Comparison of ENCODE assay signal across 9 cellular contexts in genomic region chr2:62305421-62306176, GRCh38.
DNase-seq lines count a peak whose midpoint lies in the region; ATAC-seq, FAIRE-seq and TF ChIP-seq lines count a peak whose summit lies in the region.
"Had no signal": no experiment of that assay in that cellular context is flagged by ENCODE, and none has a peak within 500 bp of the region (broad histone marks: within the 10 kb centered on the region; RNA-seq: fewer than 3 reads in every experiment).

No MANE protein-coding gene starts in this region.

- no peaks in the 10 kb centered on the region for H3K79me2 ChIP-seq in SK-N-SH (ENCODE audit: insufficient read depth)
- H3K79me2 ChIP-seq in HepG2 (ENCODE audit: insufficient read depth, low read length), result no peaks in the 10 kb centered on the region

- H3K4me3 ChIP-seq in SK-N-SH (ENCODE audit: low read depth in 2 of 2, low read length in 1 of 2) (no peak overlapping the region), HepG2 (replicated peaks in 1 of 3; ENCODE audit: insufficient read depth in 1 of 3, low read depth in 2 of 3, low read length in 3 of 3) (no peak overlapping the region), vagina (no peak overlapping the region)
- H3K4me3 ChIP-seq: body of pancreas had no signal

- H3K9me2 ChIP-seq in SK-N-SH, result no peaks in the 10 kb centered on the region

- peak; percentile 40 for DNase-seq in SK-N-SH
- peak; percentile 25 to 32 for DNase-seq in activated CD8-positive, alpha-beta memory T cell treated with anti-CD3 and anti-CD28 coated beads for 1 hour (ENCODE audit: extremely low read depth in 1 of 2, low read depth in 1 of 2)
- DNase-seq in HepG2 (ENCODE audit: low spot score), result no peak
- DNase-seq in stimulated activated naive CD8-positive, alpha-beta T cell treated with anti-CD3 and anti-CD28 coated beads, Interleukin-15, amount 100 ng/mL, for 72 hours, result peak; percentile 86 to 93
- DNase-seq in RCC 7860 (ENCODE audit: low spot score), result no peak
- no peak for DNase-seq in vagina (ENCODE audit: extremely low spot score in 2 of 2)
- DNase-seq in CD1c-positive myeloid dendritic cell (ENCODE audit: extremely low spot score), result no peak

- POLR2A ChIA-PET in SK-N-SH (lab: Yijun Ruan, JAX) (interaction anchor here (0.6 to 1.2 kb wide), 4 partner anchors 16 to 189 kb away, joined by 3 to 5 read pairs (median 3); no protein-coding TSS in a partner anchor), HepG2 (lab: Yijun Ruan, JAX) (interaction anchor here (1.5 kb wide), 1 partner anchor 12 kb away, joined by 3 read pairs; no protein-coding TSS in a partner anchor)

- no peaks in the 10 kb centered on the region for H3K9me3 Mint-ChIP-seq in stimulated activated naive CD8-positive, alpha-beta T cell treated with anti-CD3 and anti-CD28 coated beads, Interleukin-15, amount 100 ng/mL, for 72 hours

- H3F3A ChIP-seq in SK-N-SH (replicated peaks; ENCODE audit: insufficient read depth), result no peaks in the 10 kb centered on the region

- in situ Hi-C loops in HepG2 (cut with HindIII; ENCODE audit: extremely low pct_ligation_motif_present, low pct_unique_long_range_greater_than_20kb), result no loop called here

- CTCF ChIA-PET in SK-N-SH (lab: Yijun Ruan, JAX) (interaction anchor here (0.7 to 1.0 kb wide), 2 partner anchors 12 to 106 kb away, joined by 3 read pairs; no protein-coding TSS in a partner anchor), HepG2 (lab: Yijun Ruan, JAX; ENCODE audit: low intra/inter-chr PET ratio, low total read pairs) (no interaction called here)

- no peaks in the 10 kb centered on the region for H3K9me3 ChIP-seq in SK-N-SH
- no peaks in the 10 kb centered on the region for H3K9me3 ChIP-seq in HepG2 (ENCODE audit: low read length)
- H3K9me3 ChIP-seq in vagina, result no peaks in the 10 kb centered on the region
- H3K9me3 ChIP-seq: body of pancreas had no signal

- H3K27me3 Mint-ChIP-seq in stimulated activated naive CD8-positive, alpha-beta T cell treated with anti-CD3 and anti-CD28 coated beads, Interleukin-15, amount 100 ng/mL, for 72 hours, result no peaks in the 10 kb centered on the region

- FAIRE-seq in HepG2 (lab: Jason Lieb, UNC) (no peak), RCC 7860 (lab: Jason Lieb, UNC) (no peak)

- H3K4me3 Mint-ChIP-seq in stimulated activated naive CD8-positive, alpha-beta T cell treated with anti-CD3 and anti-CD28 coated beads, Interleukin-15, amount 100 ng/mL, for 72 hours, result peak overlapping the region; percentile 74 to 87

- TF ChIP-seq CTCF in SK-N-SH (IDR thresholded peaks at IDR 0.05), result no peak
- TF ChIP-seq CTCF in HepG2 (CRISPR knock-in tag; IDR thresholded peaks at IDR 0.05), result no peak
- TF ChIP-seq CTCF in vagina (IDR thresholded peaks at IDR 0.05), result no peak

- H3K4me2 ChIP-seq in SK-N-SH (no peak overlapping the region), HepG2 (ENCODE audit: low read depth, low read length) (no peak overlapping the region; the same call in 1 of the 2 replicates)

- H3K9ac ChIP-seq in SK-N-SH (no peak overlapping the region), HepG2 (ENCODE audit: insufficient read depth, low read depth, low read length) (no peak overlapping the region)

- H3K27me3 ChIP-seq in SK-N-SH (ENCODE audit: insufficient read depth) (no peaks in the 10 kb centered on the region), HepG2 (ENCODE audit: control insufficient read depth in 1 of 2, insufficient read depth in 2 of 2, low read length in 2 of 2) (peaks cover 0 to 2% of the 10 kb centered on the region in 2 experiments; a peak in 3 of 5 replicates), vagina (no peaks in the 10 kb centered on the region)
- H3K27me3 ChIP-seq: body of pancreas had no signal

- TF ChIP-seq EP300 in SK-N-SH (IDR thresholded peaks at IDR 0.05; ENCODE audit: borderline replicate concordance in 1 of 2, low read depth in 1 of 2, low read length in 1 of 2) (peak in 1 of 2 experiments; percentile 44; a peak in 1 of 4 replicates), HepG2 (IDR thresholded peaks at IDR 0.05; ENCODE audit: low read depth in 2 of 2, low read length in 2 of 2) (no peak), HepG2 (CRISPR knock-in tag; IDR thresholded peaks at IDR 0.05; ENCODE audit: borderline replicate concordance) (no peak)

- BruUV-seq in HepG2 (replicated peaks; lab: Mats Ljungman, UMichigan), result no TSS peak

- H3K4me1 ChIP-seq in SK-N-SH (ENCODE audit: control insufficient read depth in 1 of 2, insufficient read depth in 2 of 2, low read depth in 1 of 2, low read length in 1 of 2), result peaks cover 10 to 57% of the 10 kb centered on the region in 2 experiments; a peak in 3 of 4 replicates
- peaks cover 43% of the 10 kb centered on the region for H3K4me1 ChIP-seq in HepG2 (ENCODE audit: insufficient read depth, low read length)
- peaks cover 54% of the 10 kb centered on the region for H3K4me1 ChIP-seq in vagina

- H3K36me3 ChIP-seq in SK-N-SH (replicated peaks in 1 of 2; ENCODE audit: control insufficient read depth in 1 of 2, insufficient read depth in 2 of 2, low read length in 1 of 2) (no peaks in the 10 kb centered on the region), HepG2 (replicated peaks in 1 of 2; ENCODE audit: control insufficient read depth in 1 of 2, insufficient read depth in 2 of 2, low read length in 2 of 2) (no peaks in the 10 kb centered on the region), vagina (no peaks in the 10 kb centered on the region)

- peak overlapping the region in 1 of 2 experiments; percentile 91; a peak in 2 of 4 replicates for H3K27ac ChIP-seq in SK-N-SH (ENCODE audit: low read depth in 2 of 2, low read length in 1 of 2)
- H3K27ac ChIP-seq in HepG2 (ENCODE audit: extremely low read length, insufficient read depth, low read length), result no peak overlapping the region
- no peak overlapping the region for H3K27ac ChIP-seq in vagina

- intact Hi-C loops in HepG2 (cut with micrococcal nuclease; ENCODE audit: unreplicated experiment), result no loop called here
- intact Hi-C loops in vagina (cut with DNase I), result no loop called here

- peak overlapping the region; percentile 95 to 100 for H3K27ac Mint-ChIP-seq in stimulated activated naive CD8-positive, alpha-beta T cell treated with anti-CD3 and anti-CD28 coated beads, Interleukin-15, amount 100 ng/mL, for 72 hours

- H2AFZ ChIP-seq in SK-N-SH (ENCODE audit: low read depth) (no peak overlapping the region), HepG2 (ENCODE audit: low read length) (no peak overlapping the region)

- TF ChIP-seq RAD21 in SK-N-SH (IDR thresholded peaks at IDR 0.05; ENCODE audit: low read length) (peak; percentile 20; the same call in 1 of the 2 replicates), HepG2 (CRISPR knock-in tag; IDR thresholded peaks at IDR 0.05) (no peak)

- peaks cover 94% of the 10 kb centered on the region for H3K4me1 Mint-ChIP-seq in stimulated activated naive CD8-positive, alpha-beta T cell treated with anti-CD3 and anti-CD28 coated beads, Interleukin-15, amount 100 ng/mL, for 72 hours

- ATAC-seq in SK-N-SH treated with all-trans-retinoic acid at 6 μM for 48 hours (no peak), HepG2 (no peak)
- peak; percentile 74 for ATAC-seq in stimulated activated naive CD8-positive, alpha-beta T cell treated with anti-CD3 and anti-CD28 coated beads, Interleukin-15, amount 100 ng/mL, for 72 hours
- ATAC-seq: body of pancreas had no signal

- H4K20me1 ChIP-seq in SK-N-SH (ENCODE audit: insufficient read depth) (no peaks in the 10 kb centered on the region), HepG2 (ENCODE audit: insufficient read depth, low read length) (no peaks in the 10 kb centered on the region)

- no peak for TF ChIP-seq POLR2A in HepG2 (IDR thresholded peaks at IDR 0.05; ENCODE audit: insufficient read depth in 1 of 2, low read depth in 2 of 2, low read length in 2 of 2)
- TF ChIP-seq POLR2A in vagina (IDR thresholded peaks at IDR 0.05), result no peak

- WGBS in SK-N-SH (ENCODE audit: low lambda C conversion rate), result 91% methylated on average over 12 of the region's 12 CpGs
- 71% methylated on average over 12 of the region's 12 CpGs for WGBS in HepG2 (ENCODE audit: low lambda C conversion rate)

TF ChIP-seq in SK-N-SH, 30 proteins besides CTCF, POLR2A, EP300 and RAD21 (continues in another document):
- no peak for TF ChIP-seq TAF1 (IDR thresholded peaks at IDR 0.05; ENCODE audit: borderline replicate concordance, low read depth, low read length)
- peak; percentile 72 for TF ChIP-seq GATA2 (CRISPR knock-in tag; IDR thresholded peaks at IDR 0.05)
- TF ChIP-seq USF2 (IDR thresholded peaks at IDR 0.05; ENCODE audit: borderline replicate concordance, low read depth, low read length), result no peak

TF ChIP-seq in SK-N-SH treated with all-trans-retinoic acid at 6 μM for 48 hours, 23 proteins besides CTCF, POLR2A, EP300 and RAD21 (continues in another document):
- TF ChIP-seq GLIS3 (CRISPR knock-in tag; IDR thresholded peaks at IDR 0.05) (no peak), ZNF565 (CRISPR knock-in tag; conservative IDR thresholded peaks at IDR 0.05; ENCODE audit: low read depth) (no peak), ZFP3 (CRISPR knock-in tag; IDR thresholded peaks at IDR 0.05) (no peak), RARB (CRISPR knock-in tag; IDR thresholded peaks at IDR 0.05) (no peak)

TF ChIP-seq in HepG2, 621 proteins besides CTCF, POLR2A, EP300 and RAD21:
- TF ChIP-seq ZNF235 (CRISPR knock-in tag; IDR thresholded peaks at IDR 0.05; ENCODE audit: borderline replicate concordance), result peak; percentile 56; the same call in 1 of the 2 replicates
- no peak for TF ChIP-seq ZNF280B (CRISPR knock-in tag; IDR thresholded peaks at IDR 0.05; ENCODE audit: borderline replicate concordance)
- TF ChIP-seq FOXO4 (CRISPR knock-in tag; conservative IDR thresholded peaks at IDR 0.05), result 0 out of 2 replicates have a peak, but pooled peaks have one; percentile 1
- TF ChIP-seq ZNF256 (CRISPR knock-in tag; conservative IDR thresholded peaks at IDR 0.05), result no peak

Comparison
In these comparisons a context has a peak if more than half of its experiments do, and no peak if none do; other contexts are left out.
1. DNase-seq: peak in SK-N-SH (single experiment), activated CD8-positive, alpha-beta memory T cell treated with anti-CD3 and anti-CD28 coated beads for 1 hour (2 of 2) and stimulated activated naive CD8-positive, alpha-beta T cell treated with anti-CD3 and anti-CD28 coated beads, Interleukin-15, amount 100 ng/mL, for 72 hours (2 of 2); none in HepG2 (single experiment), RCC 7860 (single experiment), vagina (0 of 2) and CD1c-positive myeloid dendritic cell (single experiment).
2. Of the 25 proteins assayed by ChIP-seq in both HepG2 and SK-N-SH: peak only in HepG2: none; only in SK-N-SH: CHD2, FOXJ3 and RAD21; in both: none; in neither: 21; mixed calls (peak in some experiments, not most) for 1.